ENCODE assay signal across 8 cellular contexts in the genomic region with DNA sequence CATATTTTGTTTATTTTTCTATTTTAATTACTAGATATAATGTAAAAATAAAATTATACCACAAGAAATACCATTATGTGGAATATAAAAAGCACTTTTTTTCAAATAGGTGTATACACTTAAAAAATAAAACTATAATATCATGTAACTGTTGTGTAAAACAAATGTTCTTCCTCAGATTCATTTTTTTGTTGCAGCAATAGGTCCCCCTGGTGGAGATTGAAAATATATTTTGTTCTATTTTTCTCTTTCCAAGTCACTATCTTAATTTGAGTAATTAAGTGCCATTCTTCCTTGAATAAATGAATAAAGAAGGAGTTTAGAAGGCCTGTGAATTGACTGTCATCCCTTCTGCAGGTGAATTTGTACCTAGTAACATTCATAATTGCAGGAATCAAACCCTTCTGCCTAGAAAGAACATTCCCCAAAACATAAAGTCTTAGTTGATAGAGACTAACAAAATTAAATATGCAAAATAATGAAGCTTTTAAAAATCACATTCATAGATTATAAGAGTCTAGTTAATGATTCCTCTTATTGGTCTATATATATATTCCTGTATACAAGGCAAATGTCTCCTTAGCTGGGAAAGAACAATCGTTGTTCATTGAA. TPM values are rescaled to one million over a fixed set of nuclear protein-coding genes. Genes with fewer than 3 reads are reported as not detected.
DNase-seq lines count a peak whose midpoint lies in the region; ATAC-seq and TF ChIP-seq lines count a peak whose summit lies in the region.

No MANE protein-coding gene starts in this region.

- H3K27me3 ChIP-seq in mammary epithelial cell (ENCODE audit: insufficient read depth, low read length): no peaks in the 10 kb centered on the region
- no peaks in the 10 kb centered on the region for H3K27me3 ChIP-seq in neural cell (ENCODE audit: insufficient read depth, low read depth, low read length)

- H3K4me1 ChIP-seq in mammary epithelial cell (ENCODE audit: insufficient read depth, low read length): no peaks in the 10 kb centered on the region

- no peaks in the 10 kb centered on the region for H3K79me2 ChIP-seq in mammary epithelial cell (ENCODE audit: insufficient read depth, low read length)
- H3K79me2 ChIP-seq in neural cell (replicated peaks; ENCODE audit: insufficient read depth, low read length): no peaks in the 10 kb centered on the region

- H2AFZ ChIP-seq in mammary epithelial cell (ENCODE audit: low read depth, low read length): no peak overlapping the region
- H2AFZ ChIP-seq in neural cell (ENCODE audit: low read depth, low read length): no peak overlapping the region

- H3K9me2 ChIP-seq in neural cell (ENCODE audit: insufficient read depth, low read length): no peaks in the 10 kb centered on the region

- peak; percentile 79 for TF ChIP-seq RAD21 in neural cell (conservative IDR thresholded peaks at IDR 0.05)

- H3K36me3 ChIP-seq in mammary epithelial cell (ENCODE audit: insufficient read depth, low read length) (no peaks in the 10 kb centered on the region), neural cell (ENCODE audit: insufficient read depth, low read length) (no peaks in the 10 kb centered on the region)

- dilution Hi-C loops in mammary epithelial cell (cut with HindIII; ENCODE audit: low sequenced_read_pairs): no loop called here

- no TSS peak for BruUV-seq in mammary epithelial cell (replicated peaks; lab: Mats Ljungman, UMichigan)

- no peak overlapping the region for H3K4me2 ChIP-seq in mammary epithelial cell (ENCODE audit: insufficient read depth, low read depth, low read length)
- H3K4me2 ChIP-seq in neural cell (ENCODE audit: low read length): no peak overlapping the region

- peak; percentile 15 for DNase-seq in EH (ENCODE audit: low read depth)
- peak; percentile 7 for DNase-seq in MV-4-11 (lab: John Stamatoyannopoulos, UW)
- DNase-seq in mammary epithelial cell: no peak
- DNase-seq in DMS153 treated with DMSO at 0.1 percent for 48 hours (lab: John Stamatoyannopoulos, UW; ENCODE audit: unreplicated experiment): no peak
- DNase-seq in stimulated activated naive CD8-positive, alpha-beta T cell treated with anti-CD3 and anti-CD28 coated beads, Interleukin-15, Interleukin-2, amounts not matched to agents 100 U/mL and 50 U/mL, for 24 hours: no peak
- DNase-seq in NCI-H187 (lab: John Stamatoyannopoulos, UW): no peak

- H3K9ac ChIP-seq in mammary epithelial cell (ENCODE audit: insufficient read depth, low read length) (no peak overlapping the region), neural cell (ENCODE audit: low read length) (no peak overlapping the region)

- H3K27ac ChIP-seq in mammary epithelial cell (ENCODE audit: insufficient read depth, low read depth, low read length) (no peak overlapping the region), neural cell (ENCODE audit: low read length) (no peak overlapping the region)

- no peak overlapping the region for H3K4me3 ChIP-seq in mammary epithelial cell (replicated peaks in 1 of 3; ENCODE audit: insufficient read depth in 1 of 3, low read depth in 2 of 3, low read length in 3 of 3)
- H3K4me3 ChIP-seq in neural cell (ENCODE audit: low read length): no peak overlapping the region

- no peaks in the 10 kb centered on the region for H4K20me1 ChIP-seq in mammary epithelial cell (ENCODE audit: insufficient read depth, low read length)
- no peaks in the 10 kb centered on the region for H4K20me1 ChIP-seq in neural cell (ENCODE audit: insufficient read depth)

- intact Hi-C loops in mammary epithelial cell (cut with micrococcal nuclease): loop anchor here (5.0 kb wide), 1 partner anchor 1659 kb away; no protein-coding TSS in a partner anchor

- ATAC-seq in stimulated activated naive CD8-positive, alpha-beta T cell treated with anti-CD3 and anti-CD28 coated beads, Interleukin-15, Interleukin-2, amounts not matched to agents 100 U/mL and 50 U/mL, for 24 hours: no peak
- ATAC-seq in HG03139 (IDR thresholded peaks at IDR 0.05; ENCODE audit: unreplicated experiment): no peak

- TF ChIP-seq CTCF in mammary epithelial cell (conservative IDR thresholded peaks at IDR 0.05 in 1 of 2, IDR thresholded peaks at IDR 0.05 in 1 of 2; ENCODE audit: extremely low read depth in 1 of 2, insufficient read depth in 1 of 2, low read depth in 1 of 2, low read length in 2 of 2) (peak; percentile 45 to 51), neural cell (IDR thresholded peaks at IDR 0.05; ENCODE audit: poor library complexity, severe bottlenecking) (peak; percentile 72)

- H3F3A ChIP-seq in neural cell (ENCODE audit: insufficient read depth, low read length, poor library complexity, severe bottlenecking): no peaks in the 10 kb centered on the region

- in situ Hi-C loops in mammary epithelial cell (cut with MboI; ENCODE audit: low sequenced_read_pairs in 2 of 2): no loop called here

- CTCF ChIA-PET in mammary epithelial cell (lab: Charles Lee; ENCODE audit: low non-redundant PET): interaction anchor here (0.9 kb wide), 1 partner anchor 23 kb away, joined by 3 read pairs; a partner anchor contains a TSS

- H3K9me3 ChIP-seq in mammary epithelial cell (replicated peaks; ENCODE audit: insufficient read depth, low read length): no peaks in the 10 kb centered on the region
- H3K9me3 ChIP-seq in neural cell (ENCODE audit: low read length): no peaks in the 10 kb centered on the region

- no peak for TF ChIP-seq EP300 in neural cell (conservative IDR thresholded peaks at IDR 0.05; ENCODE audit: poor library complexity, severe bottlenecking)

- 95% methylated on average over 1 of the region's 1 CpG for WGBS in mammary epithelial cell (ENCODE audit: low coverage, missing lambda C conversion rate)

TF ChIP-seq in neural cell, 6 proteins besides CTCF, POLR2A, EP300 and RAD21:
- peak; percentile 80 for TF ChIP-seq SMC3 (conservative IDR thresholded peaks at IDR 0.05; ENCODE audit: poor library complexity)
- TF ChIP-seq EZH2 (IDR thresholded peaks at IDR 0.05; ENCODE audit: borderline replicate concordance, insufficient read depth, low read length, poor library complexity, severe bottlenecking): no peak

RNA-seq across cellular contexts. Expression of a gene that starts 23.4 kb away (rescaled TPM):
- 10 to 100 TPM in 1 of 2 donors, 1 to 10 TPM in 1; 9.0 to 28.3 TPM for total RNA-seq in mammary epithelial cell
- polyA plus RNA-seq in mammary epithelial cell (4.3 TPM), neural cell (87.8 and 116 TPM in 2 replicates)
- polyA minus RNA-seq in mammary epithelial cell (1.9 TPM), neural cell (28.2 and 31.0 TPM in 2 replicates)

Comparison
In these comparisons a context has a peak if more than half of its experiments do, and no peak if none do; other contexts are left out.
1. DNase-seq: peak in EH (single experiment) and MV-4-11 (single experiment); none in mammary epithelial cell (single experiment), DMS153 treated with DMSO at 0.1 percent for 48 hours (single experiment), stimulated activated naive CD8-positive, alpha-beta T cell treated with anti-CD3 and anti-CD28 coated beads, Interleukin-15, Interleukin-2, amounts not matched to agents 100 U/mL and 50 U/mL, for 24 hours (single experiment) and NCI-H187 (0 of 2).
2. RNA of a gene that starts 23.4 kb away (polyA plus RNA-seq): 87.8 to 116 TPM in neural cell; 4.3 TPM in mammary epithelial cell (single experiment); every median in the first group is over 10 times any median in the second.